Comparison of ENCODE assay signal across 8 cellular contexts in the genomic region with DNA sequence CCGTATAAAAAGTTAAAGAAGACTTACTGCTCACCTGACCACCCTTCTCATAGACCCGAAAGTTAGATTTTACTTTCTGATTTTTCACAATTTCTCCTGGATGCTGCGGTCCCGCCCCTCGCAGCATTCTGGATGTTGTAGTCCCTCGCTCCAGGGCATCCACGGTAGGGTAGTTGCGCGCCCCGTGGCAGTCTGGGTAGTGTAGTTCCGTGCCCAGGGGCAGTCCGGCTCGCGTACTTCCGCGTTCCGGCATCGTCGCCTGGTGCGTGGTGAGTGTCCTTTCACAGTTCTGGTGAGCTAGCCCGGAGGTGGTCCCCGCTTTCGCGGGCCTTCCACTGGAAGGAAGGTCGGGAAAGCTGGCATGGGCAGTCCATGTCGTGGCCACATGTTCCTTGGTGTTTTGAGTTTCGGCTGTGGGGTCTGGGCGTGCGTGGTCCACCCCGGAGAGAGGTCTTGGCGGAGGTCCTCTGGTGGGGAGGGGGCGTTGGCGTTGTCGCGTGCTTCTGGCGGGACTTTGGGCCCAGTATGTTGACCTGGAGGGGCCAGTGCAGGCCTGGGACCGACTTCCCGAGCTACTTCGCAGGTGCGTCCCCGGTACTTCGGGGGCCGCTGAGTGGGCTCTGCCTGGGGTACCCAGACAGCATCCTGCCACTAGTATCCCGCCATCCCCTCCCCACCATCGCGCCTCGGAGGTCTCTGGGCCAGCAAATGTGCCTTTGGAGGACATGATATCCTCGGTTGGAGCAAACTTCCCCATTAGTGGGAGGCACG. TPM values are rescaled to one million over a fixed set of nuclear protein-coding genes. Genes with fewer than 3 reads are reported as not detected.
DNase-seq lines count a peak whose midpoint lies in the region; ATAC-seq and TF ChIP-seq lines count a peak whose summit lies in the region.

A gene (plus strand): TSS at position 222 of the 771 bp plus-strand sequence. CDS start 19,515 bp downstream, outside the sequence.

- H2AFZ ChIP-seq in SU-DHL-6 (ENCODE audit: low read depth, low read length, severe bottlenecking) = peak within 1 kb of the TSS; percentile 100

- H3K4me1 ChIP-seq in heart left ventricle (peaks cover 0 to 15% (median 8%) of the 10 kb centered on the region in 12 donors), upper lobe of left lung (peaks cover 3 to 15% (median 10%) of the 10 kb centered on the region in 4 donors)

- H3K4me1 Mint-ChIP-seq in activated naive CD8-positive, alpha-beta T cell treated with anti-CD3 and anti-CD28 coated beads, Interleukin-2, amount 50 U/mL, for 24 hours = peaks cover 34% of the 10 kb centered on the region

- peaks cover 3% of the 10 kb centered on the region for H3K27me3 Mint-ChIP-seq in activated naive CD8-positive, alpha-beta T cell treated with anti-CD3 and anti-CD28 coated beads, Interleukin-2, amount 50 U/mL, for 24 hours

- H3K9ac ChIP-seq in SU-DHL-6 (ENCODE audit: low read length) = peak within 1 kb of the TSS; percentile 99

- H3K9me3 ChIP-seq in SU-DHL-6 (ENCODE audit: insufficient read depth, low read length) (no peaks in the 10 kb centered on the region), heart left ventricle (no peaks in the 10 kb centered on the region), upper lobe of left lung (no peaks in the 10 kb centered on the region)

- H4K20me1 ChIP-seq in SU-DHL-6 (ENCODE audit: low read depth, low read length) = no peaks in the 10 kb centered on the region

- H3K27ac ChIP-seq in SU-DHL-6 (ENCODE audit: low read depth, low read length) (peak within 1 kb of the TSS; percentile 39), heart left ventricle (peak within 1 kb of the TSS in 11 of 12 donors; percentile 24 to 75 (median 64)), upper lobe of left lung (peak within 1 kb of the TSS; percentile 67 to 83 (median 72))

- no peak for TF ChIP-seq EP300 in upper lobe of left lung (IDR thresholded peaks at IDR 0.05)

- peaks cover 6% of the 10 kb centered on the region for H3K36me3 ChIP-seq in SU-DHL-6 (ENCODE audit: low read length)
- H3K36me3 ChIP-seq in heart left ventricle = peaks cover 0 to 5% (median 0%) of the 10 kb centered on the region in 9 donors
- no peaks in the 10 kb centered on the region for H3K36me3 ChIP-seq in upper lobe of left lung

- peaks cover 18% of the 10 kb centered on the region for H3K36me3 Mint-ChIP-seq in activated naive CD8-positive, alpha-beta T cell treated with anti-CD3 and anti-CD28 coated beads, Interleukin-2, amount 50 U/mL, for 24 hours (ENCODE audit: low read depth)

- H3K27me3 ChIP-seq in SU-DHL-6 (ENCODE audit: low read length) = no peaks in the 10 kb centered on the region
- H3K27me3 ChIP-seq in heart left ventricle = peaks cover 0 to 3% (median 0%) of the 10 kb centered on the region in 9 donors
- H3K27me3 ChIP-seq in upper lobe of left lung = no peaks in the 10 kb centered on the region

- peak within 1 kb of the TSS; percentile 100 for H3K4me3 ChIP-seq in SU-DHL-6 (ENCODE audit: insufficient read depth, low read length, poor library complexity, severe bottlenecking)
- peak within 1 kb of the TSS; percentile 51 to 97 (median 84) for H3K4me3 ChIP-seq in heart left ventricle
- H3K4me3 ChIP-seq in upper lobe of left lung = peak within 1 kb of the TSS; percentile 73 to 99 (median 76)

- 0 out of 2 replicates have a peak, but pooled peaks cover 4% of the 10 kb centered on the region for H3F3A ChIP-seq in SU-DHL-6 (ENCODE audit: insufficient read depth)

- intact Hi-C loops in heart left ventricle (cut with DNase I) = no loop called here

- peaks cover 51% of the 10 kb centered on the region for H3K79me2 ChIP-seq in SU-DHL-6 (ENCODE audit: insufficient read depth, low read length)

- peak within 1 kb of the TSS; percentile 98 for H3K27ac Mint-ChIP-seq in activated naive CD8-positive, alpha-beta T cell treated with anti-CD3 and anti-CD28 coated beads, Interleukin-2, amount 50 U/mL, for 24 hours

- TF ChIP-seq POLR2A in heart left ventricle (IDR thresholded peaks at IDR 0.05) = peak in 1 of 2 donors; percentile 62
- TF ChIP-seq POLR2A in upper lobe of left lung (IDR thresholded peaks at IDR 0.05) = peak in 2 of 4 donors; percentile 43 to 64

- H3K9me3 Mint-ChIP-seq in activated naive CD8-positive, alpha-beta T cell treated with anti-CD3 and anti-CD28 coated beads, Interleukin-2, amount 50 U/mL, for 24 hours = no peaks in the 10 kb centered on the region

- 1 to 3% (median 1%) methylated on average over 36 to 49 of the region's 49 CpGs for WGBS in heart left ventricle, 4 donors
- WGBS in upper lobe of left lung, 2 donors = 1% methylated on average over 24 to 37 of the region's 49 CpGs

- DNase-seq in GM10266 (ENCODE audit: extremely low spot score) (peak; percentile 91), NCI-H1048 (lab: John Stamatoyannopoulos, UW) (peak; percentile 51), heart left ventricle (peak; percentile 90 to 95 (median 93)), pons (ENCODE audit: low spot score) (peak; percentile 78), upper lobe of left lung (peak; percentile 93 to 95)
- peak; percentile 90 for DNase-seq in activated naive CD8-positive, alpha-beta T cell treated with anti-CD3 and anti-CD28 coated beads, Interleukin-2, amount 50 U/mL, for 24 hours

- H3K4me2 ChIP-seq in SU-DHL-6 (ENCODE audit: low read depth, low read length, poor library complexity, severe bottlenecking) = peak within 1 kb of the TSS; percentile 94

- H3K9me2 ChIP-seq in SU-DHL-6 (replicated peaks; ENCODE audit: insufficient read depth, low read length) = no peaks in the 10 kb centered on the region

- TF ChIP-seq CTCF in GM10266 (IDR thresholded peaks at IDR 0.05; ENCODE audit: control insufficient read depth, insufficient read depth, low read depth, missing control alignments) = no peak
- TF ChIP-seq CTCF in SU-DHL-6 (IDR thresholded peaks at IDR 0.05; ENCODE audit: insufficient read depth, low read length, poor library complexity, severe bottlenecking) = no peak
- no peak for TF ChIP-seq CTCF in heart left ventricle (IDR thresholded peaks at IDR 0.05)
- peak in 2 of 6 experiments; percentile 9 to 14 for TF ChIP-seq CTCF in upper lobe of left lung (IDR thresholded peaks at IDR 0.05)

- peak within 1 kb of the TSS; percentile 100 for H3K4me3 Mint-ChIP-seq in activated naive CD8-positive, alpha-beta T cell treated with anti-CD3 and anti-CD28 coated beads, Interleukin-2, amount 50 U/mL, for 24 hours

- ATAC-seq in HG02588 (IDR thresholded peaks at IDR 0.05; ENCODE audit: unreplicated experiment) = peak; percentile 100
- peak; percentile 100 for ATAC-seq in activated naive CD8-positive, alpha-beta T cell treated with anti-CD3 and anti-CD28 coated beads, Interleukin-2, amount 50 U/mL, for 24 hours
- ATAC-seq in heart left ventricle = peak; percentile 99 to 100 (median 100)
- ATAC-seq in upper lobe of left lung (ENCODE audit: low FRiP score in 2 of 2) = peak; percentile 99 to 100

RNA-seq across cellular contexts. Expression of the gene that starts here (rescaled TPM):
- 1 to 10 TPM in 8 of 9 donors, under 1 TPM in 1; 0.99 to 8.7 (median 2.1) TPM for total RNA-seq in heart left ventricle
- 1 to 10 TPM; 1.5 to 1.9 TPM for polyA plus RNA-seq in heart left ventricle
- 10 to 100 TPM in 4 of 6 donors, 1 to 10 TPM in 2; 5.3 to 20.2 (median 12.1) TPM for total RNA-seq in upper lobe of left lung

Comparison
In these comparisons a context has a peak if more than half of its experiments do, and no peak if none do; other contexts are left out.
1. Peak in every context shown above with its lines: DNase-seq, ATAC-seq, H3K4me3 ChIP-seq and H3K27ac ChIP-seq.